11 cellular contexts compared by ENCODE assay signal in genomic region chr9:75491533-75491932, GRCh38.
"Had no signal": no experiment of that assay in that cellular context is flagged by ENCODE, and none has a peak within 500 bp of the region (broad histone marks: within the 10 kb centered on the region; RNA-seq: fewer than 3 reads in every experiment).

No MANE protein-coding gene starts in this region.

- H3K36me3 ChIP-seq: adrenal gland, esophagus muscularis mucosa, suprapubic skin, transverse colon had no signal

- H3K4me1 ChIP-seq: adrenal gland, suprapubic skin, transverse colon had no signal

- H3K27me3 ChIP-seq: adrenal gland, esophagus muscularis mucosa, suprapubic skin, transverse colon had no signal

- H3K9me3 ChIP-seq: adrenal gland, esophagus muscularis mucosa, suprapubic skin, transverse colon had no signal

- DNase-seq: activated CD4-positive, alpha-beta T cell treated with anti-CD3 and anti-CD28 coated beads, Interleukin-2, amount 50 U/mL, for 4 hours; activated gamma-delta T cell treated with Interleukin-2 at 50 U/mL for 16 hours; adrenal gland; effector memory CD4-positive, alpha-beta T cell; hippocampal formation; left cardiac atrium; stimulated activated CD4-positive, alpha-beta T cell treated with anti-CD3 and anti-CD28 coated beads, Interleukin-2, amount 100 ng/mL, for 48 hours; transverse colon had no signal

- ATAC-seq: activated naive CD4-positive, alpha-beta T cell treated with anti-CD3 and anti-CD28 coated beads, Interleukin-2, amount 50 U/mL, for 72 hours had no signal

- H3K27ac ChIP-seq: adrenal gland, suprapubic skin, transverse colon had no signal

- H3K4me3 ChIP-seq: adrenal gland, esophagus muscularis mucosa, suprapubic skin, transverse colon had no signal
